In genomic region chr18:46772396-46772795, GRCh38 we compare ENCODE assay signal across 16 cellular contexts. TPM values are rescaled to one million over a fixed set of nuclear protein-coding genes. Genes with fewer than 3 reads are reported as not detected.
DNase-seq lines count a peak whose midpoint lies in the region; ATAC-seq, FAIRE-seq and TF ChIP-seq lines count a peak whose summit lies in the region.
"Had no signal": no experiment of that assay in that cellular context is flagged by ENCODE, and none has a peak within 500 bp of the region (broad histone marks: within the 10 kb centered on the region; RNA-seq: fewer than 3 reads in every experiment).

No MANE protein-coding gene starts in this region.

- no peak overlapping the region for H2AFZ ChIP-seq in GM12878 (ENCODE audit: control insufficient read depth, low read depth, low read length)

- H3K27me3 Mint-ChIP-seq in stimulated activated naive CD8-positive, alpha-beta T cell treated with anti-CD3 and anti-CD28 coated beads, Interleukin-15, amount 100 ng/mL, for 72 hours: peaks cover 17% of the 10 kb centered on the region
- H3K27me3 Mint-ChIP-seq: activated CD4-positive, alpha-beta T cell treated with anti-CD3 and anti-CD28 coated beads, Interleukin-2, amount 10 ng/mL, durations not matched to agents 24 days and 14 days; activated naive CD8-positive, alpha-beta T cell had no signal

- ATAC-seq in stimulated activated naive CD8-positive, alpha-beta T cell treated with anti-CD3 and anti-CD28 coated beads, Interleukin-15, amount 100 ng/mL, for 72 hours: peak; percentile 15
- ATAC-seq in stimulated activated naive CD8-positive, alpha-beta T cell treated with anti-CD3 and anti-CD28 coated beads, Interleukin-15, Interleukin-2, amounts not matched to agents 100 U/mL and 50 U/mL, for 24 hours: no peak
- ATAC-seq in GM12878: no peak; the same call in 2 of the 3 replicates
- ATAC-seq in HG03520 (IDR thresholded peaks at IDR 0.05; ENCODE audit: unreplicated experiment): no peak
- ATAC-seq: heart left ventricle had no signal

- no peak overlapping the region for H3K4me3 ChIP-seq in GM12878
- no peak overlapping the region for H3K4me3 ChIP-seq in MG63
- H3K4me3 ChIP-seq: heart left ventricle had no signal

- H3K79me2 ChIP-seq in GM12878 (ENCODE audit: control insufficient read depth, insufficient read depth, low read length): no peaks in the 10 kb centered on the region

- no peak overlapping the region for H3K27ac Mint-ChIP-seq in stimulated activated naive CD8-positive, alpha-beta T cell treated with anti-CD3 and anti-CD28 coated beads, Interleukin-15, amount 100 ng/mL, for 72 hours
- H3K27ac Mint-ChIP-seq: activated CD4-positive, alpha-beta T cell treated with anti-CD3 and anti-CD28 coated beads, Interleukin-2, amount 10 ng/mL, durations not matched to agents 24 days and 14 days; activated naive CD8-positive, alpha-beta T cell; type B pancreatic cell had no signal

- no peak for TF ChIP-seq POLR2A in GM12878 (IDR thresholded peaks at IDR 0.05; ENCODE audit: low read depth, low read length)

- SMC1A ChIA-PET in GM12878 (lab: Charles Lee; ENCODE audit: uncharacterized antibody, unreplicated experiment): interaction anchor here (0.5 kb wide), 1 partner anchor 1316 kb away, joined by 3 read pairs; no protein-coding TSS in a partner anchor

- H3K4me1 Mint-ChIP-seq in stimulated activated naive CD8-positive, alpha-beta T cell treated with anti-CD3 and anti-CD28 coated beads, Interleukin-15, amount 100 ng/mL, for 72 hours: peaks cover 9% of the 10 kb centered on the region
- H3K4me1 Mint-ChIP-seq: activated CD4-positive, alpha-beta T cell treated with anti-CD3 and anti-CD28 coated beads, Interleukin-2, amount 10 ng/mL, durations not matched to agents 24 days and 14 days had no signal

- BruUV-seq in GM12878 (replicated peaks; lab: Mats Ljungman, UMichigan): no TSS peak

- no peaks in the 10 kb centered on the region for H3K36me3 ChIP-seq in GM12878 (ENCODE audit: control insufficient read depth in 2 of 2, insufficient read depth in 2 of 2, low read length in 1 of 2)
- H3K36me3 ChIP-seq in MG63: no peaks in the 10 kb centered on the region
- H3K36me3 ChIP-seq: heart left ventricle, neutrophil had no signal

- no peak overlapping the region for H3K9ac ChIP-seq in GM12878 (ENCODE audit: control insufficient read depth, insufficient read depth, low read length)

- H3K27me3 ChIP-seq in GM12878 (replicated peaks in 1 of 2; ENCODE audit: control insufficient read depth in 2 of 2, insufficient read depth in 2 of 2, low read length in 1 of 2) (no peaks in the 10 kb centered on the region), MG63 (no peaks in the 10 kb centered on the region)
- H3K27me3 ChIP-seq: heart left ventricle had no signal

- no peaks in the 10 kb centered on the region for H4K20me1 ChIP-seq in GM12878 (ENCODE audit: control insufficient read depth, insufficient read depth)

- in situ Hi-C loops in GM12878 (cut with MboI): no loop called here

- RAD21 ChIA-PET in GM12878 (lab: Charles Lee; ENCODE audit: unreplicated experiment): interaction anchor here (1.5 kb wide), 1 partner anchor 145 kb away, joined by 5 read pairs; the partner anchor contains the start of genes KATNAL2 and PIAS2

- H3K4me2 ChIP-seq in GM12878 (ENCODE audit: control insufficient read depth, insufficient read depth): no peak overlapping the region

- no peak for TF ChIP-seq EP300 in GM12878 (IDR thresholded peaks at IDR 0.05; ENCODE audit: borderline replicate concordance in 1 of 2, control insufficient read depth in 1 of 2, low read depth in 2 of 2, low read length in 2 of 2)

- CTCF ChIA-PET in GM12878 (lab: Yijun Ruan, JAX): interaction anchor here (0.7 to 1.1 kb wide), 3 partner anchors 15 to 61 kb away, joined by 3 to 5 read pairs (median 4); no protein-coding TSS in a partner anchor

- no peak overlapping the region for H3K27ac ChIP-seq in GM12878 (ENCODE audit: control insufficient read depth, insufficient read depth)
- H3K27ac ChIP-seq: heart left ventricle, neutrophil had no signal

- no peak; a peak in 1 of 6 replicates for TF ChIP-seq CTCF in GM12878 (IDR thresholded peaks at IDR 0.05 in 2 of 3, conservative IDR thresholded peaks at IDR 0.05 in 1 of 3; ENCODE audit: control insufficient read depth in 2 of 3, extremely low read depth in 1 of 3, insufficient read depth in 1 of 3, low read depth in 3 of 3, low read length in 3 of 3)

- DNase-seq in stimulated activated naive CD8-positive, alpha-beta T cell treated with anti-CD3 and anti-CD28 coated beads, Interleukin-15, amount 100 ng/mL, for 72 hours: no peak
- DNase-seq in stimulated activated naive CD8-positive, alpha-beta T cell treated with anti-CD3 and anti-CD28 coated beads, Interleukin-15, Interleukin-2, amounts not matched to agents 100 U/mL and 50 U/mL, for 24 hours: no peak
- DNase-seq in NCI-H69 (lab: John Stamatoyannopoulos, UW) (peak; percentile 66), GM12878 (ENCODE audit: low read depth, low spot score) (no peak), SW480 (ENCODE audit: low spot score) (no peak), hepatic stellate cell (ENCODE audit: low spot score) (no peak), MG63 (no peak)
- DNase-seq: activated CD4-positive, alpha-beta T cell treated with anti-CD3 and anti-CD28 coated beads, Interleukin-2, amount 10 ng/mL, durations not matched to agents 24 days and 14 days; heart left ventricle; NCI-H2081 treated with DMSO at 0.1 percent for 48 hours; stimulated activated CD4-positive, alpha-beta T cell treated with anti-CD3 and anti-CD28 coated beads, Interleukin-4, amount 100 ng/mL, for 24 hours had no signal

- no peaks in the 10 kb centered on the region for H3K9me3 Mint-ChIP-seq in stimulated activated naive CD8-positive, alpha-beta T cell treated with anti-CD3 and anti-CD28 coated beads, Interleukin-15, amount 100 ng/mL, for 72 hours
- H3K9me3 Mint-ChIP-seq: activated CD4-positive, alpha-beta T cell treated with anti-CD3 and anti-CD28 coated beads, Interleukin-2, amount 10 ng/mL, durations not matched to agents 24 days and 14 days had no signal

- 54% methylated on average over 5 of the region's 5 CpGs for WGBS in GM12878 (ENCODE audit: insufficient coverage, insufficient replicate concordance, low lambda C conversion rate, missing lambda C conversion rate)

- H3K4me3 Mint-ChIP-seq in stimulated activated naive CD8-positive, alpha-beta T cell treated with anti-CD3 and anti-CD28 coated beads, Interleukin-15, amount 100 ng/mL, for 72 hours: no peak overlapping the region
- H3K4me3 Mint-ChIP-seq: activated CD4-positive, alpha-beta T cell treated with anti-CD3 and anti-CD28 coated beads, Interleukin-2, amount 10 ng/mL, durations not matched to agents 24 days and 14 days; activated naive CD8-positive, alpha-beta T cell; type B pancreatic cell had no signal

- 0 out of 2 replicates have a peak, but pooled peaks have one; percentile 20 for TF ChIP-seq RAD21 in GM12878 (IDR thresholded peaks at IDR 0.05; ENCODE audit: insufficient read depth, low read depth, low read length)

- intact Hi-C loops in GM12878 (cut with micrococcal nuclease; ENCODE audit: unreplicated experiment): no loop called here

- FAIRE-seq in GM12878 (lab: Jason Lieb, UNC): no peak

- H3K9me3 ChIP-seq in GM12878 (replicated peaks; ENCODE audit: control insufficient read depth, insufficient read depth, low read length) (no peaks in the 10 kb centered on the region), MG63 (no peaks in the 10 kb centered on the region)
- H3K9me3 ChIP-seq: heart left ventricle, neutrophil had no signal

- POLR2A ChIA-PET in GM12878 (lab: Charles Lee): no interaction called here

- no peaks in the 10 kb centered on the region for H3K4me1 ChIP-seq in GM12878 (ENCODE audit: control insufficient read depth, insufficient read depth, low read length)

TF ChIP-seq in GM12878, 131 proteins besides CTCF, POLR2A, EP300 and RAD21 (continues in another document):
- TF ChIP-seq CHD2 (IDR thresholded peaks at IDR 0.05; ENCODE audit: borderline replicate concordance, low read depth, low read length) (no peak), FOXK2 (IDR thresholded peaks at IDR 0.05) (no peak)
- TF ChIP-seq, protein P1, sequence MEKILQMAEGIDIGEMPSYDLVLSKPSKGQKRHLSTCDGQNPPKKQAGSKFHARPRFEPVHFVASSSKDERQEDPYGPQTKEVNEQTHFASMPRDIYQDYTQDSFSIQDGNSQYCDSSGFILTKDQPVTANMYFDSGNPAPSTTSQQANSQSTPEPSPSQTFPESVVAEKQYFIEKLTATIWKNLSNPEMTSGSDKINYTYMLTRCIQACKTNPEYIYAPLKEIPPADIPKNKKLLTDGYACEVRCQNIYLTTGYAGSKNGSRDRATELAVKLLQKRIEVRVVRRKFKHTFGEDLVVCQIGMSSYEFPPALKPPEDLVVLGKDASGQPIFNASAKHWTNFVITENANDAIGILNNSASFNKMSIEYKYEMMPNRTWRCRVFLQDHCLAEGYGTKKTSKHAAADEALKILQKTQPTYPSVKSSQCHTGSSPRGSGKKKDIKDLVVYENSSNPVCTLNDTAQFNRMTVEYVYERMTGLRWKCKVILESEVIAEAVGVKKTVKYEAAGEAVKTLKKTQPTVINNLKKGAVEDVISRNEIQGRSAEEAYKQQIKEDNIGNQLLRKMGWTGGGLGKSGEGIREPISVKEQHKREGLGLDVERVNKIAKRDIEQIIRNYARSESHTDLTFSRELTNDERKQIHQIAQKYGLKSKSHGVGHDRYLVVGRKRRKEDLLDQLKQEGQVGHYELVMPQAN (conservative IDR thresholded peaks at IDR 0.05): no peak

RNA-seq across cellular contexts. Expression of gene ST8SIA5, which starts 15.5 kb away (rescaled TPM):
- not detected in 2 replicates for total RNA-seq in GM12878 (2013; cell fraction: nucleolus; rRNA removed)
- total RNA-seq in GM12878 (2014; rRNA removed) (0.17 TPM in 1 of 2 replicates, not detected in the other), GM12878 (2014; rRNA removed; fragmentation: Illumina TruSeq; extraction: Trizol) (0.04 and 0.41 TPM in 2 replicates), GM12878 (2021) (0.15 and 0.16 TPM in 2 replicates)
- not detected for polyA plus RNA-seq in GM12878 (2011; ENCODE audit: low read depth)
- polyA plus RNA-seq in GM12878 (2011; rRNA removed) (0.04 and 0.12 TPM in 2 replicates), GM12878 (2014; fragmentation: Illumina TruSeq; extraction: Trizol) (0.12 TPM in 1 of 2 replicates, not detected in the other), GM12878 (2014; fragmentation: Nextera tagmentation; extraction: Ambion mirVana) (under 1 TPM; 0.02 to 0.04 TPM), GM12878 (2014; rRNA removed) (0.22 and 0.47 TPM in 2 replicates), GM12878 (2016; fragmentation: Nextera tagmentation; extraction: Ambion mirVana) (under 1 TPM in 1 of 2 experiments, not detected in 1; 0.32 TPM)
- 0.03 TPM in 1 of 2 replicates, not detected in the other for polyA plus RNA-seq in GM12878 (2011; cell fraction: cytosol; rRNA removed)
- 0.30 and 0.54 TPM in 2 replicates for polyA plus RNA-seq in GM12878 (2011; cell fraction: nucleus; rRNA removed)
- polyA plus RNA-seq in GM12878 (2012): 0.29 and 0.42 TPM in 2 replicates
- polyA minus RNA-seq in GM12878 (2011; rRNA and poly(A)+ RNA removed): not detected in 2 replicates
- not detected in 2 replicates for polyA minus RNA-seq in GM12878 (2011; cell fraction: cytosol; rRNA and poly(A)+ RNA removed)
- 0.10 TPM in 1 of 2 replicates, not detected in the other for polyA minus RNA-seq in GM12878 (2011; cell fraction: nucleus; rRNA and poly(A)+ RNA removed)
- 0.12 TPM in 1 of 2 replicates, not detected in the other for total RNA-seq in MG63 (2014; rRNA removed; shearing (Covaris generic); ENCODE audit: low replicate concordance)
- total RNA-seq: activated CD4-positive, alpha-beta T cell treated with anti-CD3 and anti-CD28 coated beads, Interleukin-2, amount 10 ng/mL, durations not matched to agents 24 days and 14 days; T-helper 2 cell treated with Interferon-gamma antibody and Interleukin-4, amounts not matched to agents 100 ng/mL and 5 ng/mL, for 36 hours had no signal
